Comparison of ENCODE assay signal across 32 cellular contexts in genomic region chr11:11039249-11039965, GRCh38.
DNase-seq lines count a peak whose midpoint lies in the region; ATAC-seq and TF ChIP-seq lines count a peak whose summit lies in the region.
"Had no signal": no experiment of that assay in that cellular context is flagged by ENCODE, and none has a peak within 500 bp of the region (broad histone marks: within the 10 kb centered on the region; RNA-seq: fewer than 3 reads in every experiment).

No MANE protein-coding gene starts in this region.

- no peaks in the 10 kb centered on the region for H3K9me3 Mint-ChIP-seq in activated CD4-positive, alpha-beta memory T cell treated with anti-CD3 and anti-CD28 coated beads for 36 hours
- H3K9me3 Mint-ChIP-seq: activated CD8-positive, alpha-beta T cell treated with anti-CD3 and anti-CD28 coated beads for 36 hours; activated naive CD4-positive, alpha-beta T cell treated with anti-CD3 and anti-CD28 coated beads for 36 hours; memory B cell; T-helper 2 cell treated with Interferon-gamma antibody and Interleukin-4, amounts not matched to agents 5 μg/mL and 100 μg/mL, for 36 hours had no signal

- peak; percentile 13 for DNase-seq in BJ (ENCODE audit: low read depth)
- peak; percentile 31 for DNase-seq in MG63
- peak; percentile 40 for DNase-seq in fibroblast of gingiva (ENCODE audit: low read depth)
- DNase-seq in posterior vena cava (ENCODE audit: low spot score) = no peak
- DNase-seq in activated CD4-positive, alpha-beta memory T cell treated with anti-CD3 and anti-CD28 coated beads for 36 hours = no peak
- DNase-seq: activated CD4-positive, CD25-positive, alpha-beta regulatory T cell treated with anti-CD3 and anti-CD28 coated beads, Interleukin-2, amount 50 U/mL, for 72 hours; activated CD8-positive, alpha-beta memory T cell treated with anti-CD3 and anti-CD28 coated beads, Interleukin-2, amount 50 U/mL, for 48 hours; activated CD8-positive, alpha-beta T cell treated with anti-CD3 and anti-CD28 coated beads for 36 hours; activated naive CD4-positive, alpha-beta T cell treated with anti-CD3 and anti-CD28 coated beads for 36 hours; adrenal gland; Calu3; cerebellar nuclear complex; dermis blood vessel endothelial cell; DND-41; GF-D8; glutamatergic neuron; KG1; left lung; NCI-H1930; NCI-H226; NCI-H526 treated with DMSO at 0.1 percent for 48 hours; right lobe of liver; stimulated activated CD4-positive, alpha-beta T cell treated with anti-CD3 and anti-CD28 coated beads, Interleukin-12 subunit alpha, Interleukin-12 subunit beta, amount 100 ng/mL, for 4 hours; stimulated activated CD4-positive, alpha-beta T cell treated with anti-CD3 and anti-CD28 coated beads, Interleukin-4, amount 100 ng/mL, for 1 hour; trophoblast cell had no signal

- H3K36me3 ChIP-seq in BJ (ENCODE audit: control insufficient read depth, insufficient read depth, low read length) = no peaks in the 10 kb centered on the region
- no peaks in the 10 kb centered on the region for H3K36me3 ChIP-seq in MG63
- H3K36me3 ChIP-seq in rectal smooth muscle tissue (ENCODE audit: control insufficient read depth, insufficient read depth, low read length) = no peaks in the 10 kb centered on the region
- H3K36me3 ChIP-seq: adrenal gland, left lung, right lobe of liver had no signal

- POLR2A ChIA-PET in BJ (lab: Charles Lee) = no interaction called here
- POLR2A ChIA-PET in activated CD4-positive, alpha-beta memory T cell treated with anti-CD3 and anti-CD28 coated beads for 36 hours (lab: Charles Lee) = no interaction called here

- no peaks in the 10 kb centered on the region for H3K9me3 ChIP-seq in MG63
- H3K9me3 ChIP-seq: adrenal gland, left lung, right lobe of liver had no signal

- peaks cover 2% of the 10 kb centered on the region for H3K27me3 Mint-ChIP-seq in activated CD4-positive, alpha-beta memory T cell treated with anti-CD3 and anti-CD28 coated beads for 36 hours
- H3K27me3 Mint-ChIP-seq: activated CD8-positive, alpha-beta T cell treated with anti-CD3 and anti-CD28 coated beads for 36 hours had no signal

- CTCF ChIA-PET in BJ (lab: Yijun Ruan, JAX) = interaction anchor here (0.6 to 8.4 kb wide), 7 partner anchors 9 to 747 kb away, joined by 3 to 72 read pairs (median 6); no protein-coding TSS in a partner anchor
- CTCF ChIA-PET in activated CD4-positive, alpha-beta memory T cell treated with anti-CD3 and anti-CD28 coated beads for 36 hours (lab: Charles Lee) = interaction anchor here (1.2 to 6.2 kb wide), 4 partner anchors 11 to 748 kb away, joined by 4 to 52 read pairs (median 16); no protein-coding TSS in a partner anchor

- no peaks in the 10 kb centered on the region for H3K36me3 Mint-ChIP-seq in activated CD4-positive, alpha-beta memory T cell treated with anti-CD3 and anti-CD28 coated beads for 36 hours
- H3K36me3 Mint-ChIP-seq: memory B cell had no signal

- intact Hi-C loops in posterior vena cava (cut with DNase I) = loop anchor here (5.0 to 10.0 kb wide), 4 partner anchors 105 to 748 kb away; partner anchors contain the start of gene GALNT18 (in 1 of the 2)
- intact Hi-C loops in activated CD4-positive, alpha-beta memory T cell treated with anti-CD3 and anti-CD28 coated beads for 36 hours (cut with micrococcal nuclease) = no loop called here

- peaks cover 2% of the 10 kb centered on the region for H3K4me1 Mint-ChIP-seq in activated CD4-positive, alpha-beta memory T cell treated with anti-CD3 and anti-CD28 coated beads for 36 hours (ENCODE audit: low read depth)
- H3K4me1 Mint-ChIP-seq: memory B cell had no signal

- H3K27ac Mint-ChIP-seq in activated CD4-positive, alpha-beta memory T cell treated with anti-CD3 and anti-CD28 coated beads for 36 hours = no peak overlapping the region
- H3K27ac Mint-ChIP-seq: activated CD8-positive, alpha-beta T cell treated with anti-CD3 and anti-CD28 coated beads for 36 hours; activated naive CD4-positive, alpha-beta T cell treated with anti-CD3 and anti-CD28 coated beads for 36 hours; memory B cell; T-helper 2 cell treated with Interferon-gamma antibody and Interleukin-4, amounts not matched to agents 5 μg/mL and 100 μg/mL, for 36 hours had no signal

- H3K4me3 ChIP-seq in BJ (ENCODE audit: low read depth, low read length) (no peak overlapping the region), MG63 (no peak overlapping the region), rectal smooth muscle tissue (ENCODE audit: low read length) (no peak overlapping the region)
- H3K4me3 ChIP-seq: adrenal gland, left lung, right lobe of liver had no signal

- peaks cover 3% of the 10 kb centered on the region for H3K27me3 ChIP-seq in BJ (ENCODE audit: control insufficient read depth, insufficient read depth, low read length)
- H3K27me3 ChIP-seq in MG63 = no peaks in the 10 kb centered on the region
- H3K27me3 ChIP-seq in rectal smooth muscle tissue (ENCODE audit: control insufficient read depth, insufficient read depth, low read length) = no peaks in the 10 kb centered on the region
- H3K27me3 ChIP-seq: adrenal gland, left lung, right lobe of liver had no signal

- peaks cover 38% of the 10 kb centered on the region for H3K4me1 ChIP-seq in rectal smooth muscle tissue (ENCODE audit: control insufficient read depth, insufficient read depth, low read length)
- H3K4me1 ChIP-seq: left lung, right lobe of liver had no signal

- TF ChIP-seq CTCF in BJ (IDR thresholded peaks at IDR 0.05; ENCODE audit: insufficient read depth, low read depth, low read length) = no peak

- H3K9ac ChIP-seq in rectal smooth muscle tissue (ENCODE audit: low read length) = no peak overlapping the region

- H3K27ac ChIP-seq in rectal smooth muscle tissue (ENCODE audit: low read depth, low read length) = peak overlapping the region; percentile 86
- H3K27ac ChIP-seq: left lung, right lobe of liver had no signal

- H3K4me3 Mint-ChIP-seq in activated CD4-positive, alpha-beta memory T cell treated with anti-CD3 and anti-CD28 coated beads for 36 hours = no peak overlapping the region
- H3K4me3 Mint-ChIP-seq: activated CD8-positive, alpha-beta T cell treated with anti-CD3 and anti-CD28 coated beads for 36 hours; activated naive CD4-positive, alpha-beta T cell treated with anti-CD3 and anti-CD28 coated beads for 36 hours; memory B cell; T-helper 2 cell treated with Interferon-gamma antibody and Interleukin-4, amounts not matched to agents 5 μg/mL and 100 μg/mL, for 36 hours had no signal

- ATAC-seq in HG03439 (IDR thresholded peaks at IDR 0.05; ENCODE audit: unreplicated experiment) (no peak), HG03196 (IDR thresholded peaks at IDR 0.05; ENCODE audit: unreplicated experiment) (no peak)
- ATAC-seq: activated CD8-positive, alpha-beta T cell treated with anti-CD3 and anti-CD28 coated beads for 36 hours; left lung; right lobe of liver; Right ventricle myocardium inferior; SK-N-SH treated with all-trans-retinoic acid at 6 μM for 48 hours had no signal

Comparison
In these comparisons a context has a peak if more than half of its experiments do, and no peak if none do; other contexts are left out.
1. DNase-seq: peak in BJ (single experiment), MG63 (single experiment) and fibroblast of gingiva (single experiment); none in posterior vena cava (single experiment) and activated CD4-positive, alpha-beta memory T cell treated with anti-CD3 and anti-CD28 coated beads for 36 hours (single experiment).